ENCODE assay signal across 1 cellular context in the genomic region with DNA sequence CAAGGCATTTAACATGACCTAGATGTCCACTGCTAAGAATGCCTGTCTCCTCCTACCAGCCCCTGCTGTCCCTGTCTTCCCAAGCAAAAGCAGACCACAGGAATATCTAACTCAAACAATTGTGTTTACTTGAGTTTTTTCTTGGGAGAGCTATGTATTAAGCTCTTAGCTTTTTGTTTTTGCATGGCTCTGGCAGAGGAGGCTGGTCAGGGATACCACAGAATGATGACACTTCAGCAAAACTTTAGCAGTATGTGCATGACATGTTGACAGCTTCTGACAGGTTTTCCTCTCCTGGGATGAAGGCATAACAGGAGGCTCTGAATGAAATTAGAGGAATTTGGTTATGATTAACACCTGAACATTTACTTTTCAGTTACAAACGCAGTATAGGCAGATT.
TF ChIP-seq lines count a peak whose summit lies in the region.

No MANE protein-coding gene starts in this region.

TF ChIP-seq in GM12878, 131 proteins besides CTCF, POLR2A, EP300 and RAD21:
- no peak for TF ChIP-seq FOXK2 (IDR thresholded peaks at IDR 0.05)
- no peak for TF ChIP-seq KDM1A (IDR thresholded peaks at IDR 0.05; ENCODE audit: borderline replicate concordance)
- TF ChIP-seq ZNF622 (IDR thresholded peaks at IDR 0.05) = no peak
- TF ChIP-seq SMAD1 (IDR thresholded peaks at IDR 0.05; ENCODE audit: low read depth, partially characterized antibody) = no peak
- no peak for TF ChIP-seq POU2F2 (IDR thresholded peaks at IDR 0.05; ENCODE audit: borderline replicate concordance, low read depth, low read length)
- no peak for TF ChIP-seq PAX5 (IDR thresholded peaks at IDR 0.05; ENCODE audit: borderline replicate concordance, low read depth, low read length)
- TF ChIP-seq, protein P1, sequence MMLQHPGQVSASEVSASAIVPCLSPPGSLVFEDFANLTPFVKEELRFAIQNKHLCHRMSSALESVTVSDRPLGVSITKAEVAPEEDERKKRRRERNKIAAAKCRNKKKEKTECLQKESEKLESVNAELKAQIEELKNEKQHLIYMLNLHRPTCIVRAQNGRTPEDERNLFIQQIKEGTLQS (IDR thresholded peaks at IDR 0.05; ENCODE audit: borderline replicate concordance, extremely low read depth, low read depth, low read length) = no peak
- TF ChIP-seq RBBP5 (conservative IDR thresholded peaks at IDR 0.05) = no peak
- TF ChIP-seq JUNB (IDR thresholded peaks at IDR 0.05) = no peak
- TF ChIP-seq, protein P2, sequence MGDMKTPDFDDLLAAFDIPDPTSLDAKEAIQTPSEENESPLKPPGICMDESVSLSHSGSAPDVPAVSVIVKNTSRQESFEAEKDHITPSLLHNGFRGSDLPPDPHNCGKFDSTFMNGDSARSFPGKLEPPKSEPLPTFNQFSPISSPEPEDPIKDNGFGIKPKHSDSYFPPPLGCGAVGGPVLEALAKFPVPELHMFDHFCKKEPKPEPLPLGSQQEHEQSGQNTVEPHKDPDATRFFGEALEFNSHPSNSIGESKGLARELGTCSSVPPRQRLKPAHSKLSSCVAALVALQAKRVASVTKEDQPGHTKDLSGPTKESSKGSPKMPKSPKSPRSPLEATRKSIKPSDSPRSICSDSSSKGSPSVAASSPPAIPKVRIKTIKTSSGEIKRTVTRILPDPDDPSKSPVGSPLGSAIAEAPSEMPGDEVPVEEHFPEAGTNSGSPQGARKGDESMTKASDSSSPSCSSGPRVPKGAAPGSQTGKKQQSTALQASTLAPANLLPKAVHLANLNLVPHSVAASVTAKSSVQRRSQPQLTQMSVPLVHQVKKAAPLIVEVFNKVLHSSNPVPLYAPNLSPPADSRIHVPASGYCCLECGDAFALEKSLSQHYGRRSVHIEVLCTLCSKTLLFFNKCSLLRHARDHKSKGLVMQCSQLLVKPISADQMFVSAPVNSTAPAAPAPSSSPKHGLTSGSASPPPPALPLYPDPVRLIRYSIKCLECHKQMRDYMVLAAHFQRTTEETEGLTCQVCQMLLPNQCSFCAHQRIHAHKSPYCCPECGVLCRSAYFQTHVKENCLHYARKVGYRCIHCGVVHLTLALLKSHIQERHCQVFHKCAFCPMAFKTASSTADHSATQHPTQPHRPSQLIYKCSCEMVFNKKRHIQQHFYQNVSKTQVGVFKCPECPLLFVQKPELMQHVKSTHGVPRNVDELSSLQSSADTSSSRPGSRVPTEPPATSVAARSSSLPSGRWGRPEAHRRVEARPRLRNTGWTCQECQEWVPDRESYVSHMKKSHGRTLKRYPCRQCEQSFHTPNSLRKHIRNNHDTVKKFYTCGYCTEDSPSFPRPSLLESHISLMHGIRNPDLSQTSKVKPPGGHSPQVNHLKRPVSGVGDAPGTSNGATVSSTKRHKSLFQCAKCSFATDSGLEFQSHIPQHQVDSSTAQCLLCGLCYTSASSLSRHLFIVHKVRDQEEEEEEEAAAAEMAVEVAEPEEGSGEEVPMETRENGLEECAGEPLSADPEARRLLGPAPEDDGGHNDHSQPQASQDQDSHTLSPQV (IDR thresholded peaks at IDR 0.05) = no peak
- TF ChIP-seq WRNIP1 (IDR thresholded peaks at IDR 0.05; ENCODE audit: borderline replicate concordance, low read depth, low read length) = no peak
- TF ChIP-seq ZNF274 (IDR thresholded peaks at IDR 0.05; ENCODE audit: insufficient read depth, insufficient read length) = no peak
- TF ChIP-seq SMC3 (IDR thresholded peaks at IDR 0.05; ENCODE audit: borderline replicate concordance, low read length) = no peak
- TF ChIP-seq IKZF1 (conservative IDR thresholded peaks at IDR 0.05) = no peak
- TF ChIP-seq, protein P3, sequence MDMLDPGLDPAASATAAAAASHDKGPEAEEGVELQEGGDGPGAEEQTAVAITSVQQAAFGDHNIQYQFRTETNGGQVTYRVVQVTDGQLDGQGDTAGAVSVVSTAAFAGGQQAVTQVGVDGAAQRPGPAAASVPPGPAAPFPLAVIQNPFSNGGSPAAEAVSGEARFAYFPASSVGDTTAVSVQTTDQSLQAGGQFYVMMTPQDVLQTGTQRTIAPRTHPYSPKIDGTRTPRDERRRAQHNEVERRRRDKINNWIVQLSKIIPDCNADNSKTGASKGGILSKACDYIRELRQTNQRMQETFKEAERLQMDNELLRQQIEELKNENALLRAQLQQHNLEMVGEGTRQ (IDR thresholded peaks at IDR 0.05; ENCODE audit: borderline replicate concordance, low read depth, low read length) = no peak
- no peak for TF ChIP-seq NR2C1 (IDR thresholded peaks at IDR 0.05)
- TF ChIP-seq ZNF207 (IDR thresholded peaks at IDR 0.05; ENCODE audit: borderline replicate concordance) = no peak
- TF ChIP-seq, protein P4, sequence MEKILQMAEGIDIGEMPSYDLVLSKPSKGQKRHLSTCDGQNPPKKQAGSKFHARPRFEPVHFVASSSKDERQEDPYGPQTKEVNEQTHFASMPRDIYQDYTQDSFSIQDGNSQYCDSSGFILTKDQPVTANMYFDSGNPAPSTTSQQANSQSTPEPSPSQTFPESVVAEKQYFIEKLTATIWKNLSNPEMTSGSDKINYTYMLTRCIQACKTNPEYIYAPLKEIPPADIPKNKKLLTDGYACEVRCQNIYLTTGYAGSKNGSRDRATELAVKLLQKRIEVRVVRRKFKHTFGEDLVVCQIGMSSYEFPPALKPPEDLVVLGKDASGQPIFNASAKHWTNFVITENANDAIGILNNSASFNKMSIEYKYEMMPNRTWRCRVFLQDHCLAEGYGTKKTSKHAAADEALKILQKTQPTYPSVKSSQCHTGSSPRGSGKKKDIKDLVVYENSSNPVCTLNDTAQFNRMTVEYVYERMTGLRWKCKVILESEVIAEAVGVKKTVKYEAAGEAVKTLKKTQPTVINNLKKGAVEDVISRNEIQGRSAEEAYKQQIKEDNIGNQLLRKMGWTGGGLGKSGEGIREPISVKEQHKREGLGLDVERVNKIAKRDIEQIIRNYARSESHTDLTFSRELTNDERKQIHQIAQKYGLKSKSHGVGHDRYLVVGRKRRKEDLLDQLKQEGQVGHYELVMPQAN (conservative IDR thresholded peaks at IDR 0.05) = no peak
- TF ChIP-seq, protein P5, sequence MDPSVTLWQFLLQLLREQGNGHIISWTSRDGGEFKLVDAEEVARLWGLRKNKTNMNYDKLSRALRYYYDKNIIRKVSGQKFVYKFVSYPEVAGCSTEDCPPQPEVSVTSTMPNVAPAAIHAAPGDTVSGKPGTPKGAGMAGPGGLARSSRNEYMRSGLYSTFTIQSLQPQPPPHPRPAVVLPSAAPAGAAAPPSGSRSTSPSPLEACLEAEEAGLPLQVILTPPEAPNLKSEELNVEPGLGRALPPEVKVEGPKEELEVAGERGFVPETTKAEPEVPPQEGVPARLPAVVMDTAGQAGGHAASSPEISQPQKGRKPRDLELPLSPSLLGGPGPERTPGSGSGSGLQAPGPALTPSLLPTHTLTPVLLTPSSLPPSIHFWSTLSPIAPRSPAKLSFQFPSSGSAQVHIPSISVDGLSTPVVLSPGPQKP (IDR thresholded peaks at IDR 0.05; ENCODE audit: low read depth, low read length) = no peak
- no peak for TF ChIP-seq ASH2L (IDR thresholded peaks at IDR 0.05; ENCODE audit: borderline replicate concordance, low read depth)
TF ChIP-seq in GM12878: peak in this region for 0.
